Comparison of ENCODE assay signal across 21 cellular contexts in the genomic region with DNA sequence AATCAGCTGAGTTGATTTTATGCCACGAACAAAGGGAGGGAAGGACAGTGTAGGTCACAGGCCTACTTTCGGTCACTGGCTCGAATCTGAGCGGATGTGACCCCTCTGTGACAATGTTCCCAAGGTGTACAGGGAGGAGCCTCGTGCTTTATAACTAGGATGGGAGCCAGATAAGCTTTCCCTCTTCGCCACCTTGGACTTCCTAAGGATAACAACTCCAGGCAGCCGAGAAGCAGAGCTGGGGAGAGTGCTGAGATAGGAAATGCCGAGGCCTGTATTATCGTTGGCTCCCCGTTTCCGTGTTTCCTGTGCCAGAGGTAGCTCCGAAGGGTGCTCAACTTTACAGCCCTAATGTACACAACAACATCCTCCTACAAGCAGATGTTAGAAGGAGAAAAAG.
DNase-seq lines count a peak whose midpoint lies in the region; ATAC-seq and TF ChIP-seq lines count a peak whose summit lies in the region.
"Had no signal": no experiment of that assay in that cellular context is flagged by ENCODE, and none has a peak within 500 bp of the region (broad histone marks: within the 10 kb centered on the region; RNA-seq: fewer than 3 reads in every experiment).

No MANE protein-coding gene starts in this region.

- H3K27ac ChIP-seq in HUES48 (ENCODE audit: low read depth, low read length): peak overlapping the region; percentile 4
- H3K27ac ChIP-seq: lower lobe of right lung, skin epidermis had no signal

- ATAC-seq in esophagus mucosa: peak; percentile 29
- ATAC-seq in mucosa of descending colon: peak; percentile 80
- no peak for ATAC-seq in SK-N-SH treated with all-trans-retinoic acid at 6 μM for 48 hours
- ATAC-seq: naive thymus-derived CD8-positive, alpha-beta T cell; T-cell had no signal

- intact Hi-C loops in mucosa of descending colon (cut with DNase I, micrococcal nuclease): no loop called here

- H3K9me3 ChIP-seq in HUES48 (ENCODE audit: control insufficient read depth, insufficient read depth, low read length) (no peaks in the 10 kb centered on the region), mucosa of descending colon (no peaks in the 10 kb centered on the region)
- H3K9me3 ChIP-seq: lower lobe of right lung had no signal

- no peak overlapping the region for H3K9ac ChIP-seq in HUES48 (ENCODE audit: low read depth, low read length)

- no peak overlapping the region for H3K4me3 ChIP-seq in HUES48 (ENCODE audit: low read depth, low read length)
- H3K4me3 ChIP-seq in mucosa of descending colon: no peak overlapping the region
- H3K4me3 ChIP-seq: coronary artery, lower lobe of right lung, skin epidermis had no signal

- H3K4me1 ChIP-seq in HUES48 (ENCODE audit: control insufficient read depth, insufficient read depth, low read length): peaks cover 33% of the 10 kb centered on the region
- H3K4me1 ChIP-seq in mucosa of descending colon (ENCODE audit: low read depth): no peaks in the 10 kb centered on the region

- TF ChIP-seq CTCF in mucosa of descending colon (IDR thresholded peaks at IDR 0.05): no peak
- no peak for TF ChIP-seq CTCF in GM20000 (IDR thresholded peaks at IDR 0.05; ENCODE audit: extremely low read depth, missing control alignments)

- no peaks in the 10 kb centered on the region for H3K27me3 ChIP-seq in HUES48 (ENCODE audit: control insufficient read depth, insufficient read depth, low read length)

- H3K36me3 ChIP-seq in HUES48 (ENCODE audit: control insufficient read depth, insufficient read depth, low read length) (no peaks in the 10 kb centered on the region), mucosa of descending colon (ENCODE audit: low read depth) (no peaks in the 10 kb centered on the region)
- H3K36me3 ChIP-seq: lower lobe of right lung had no signal

- DNase-seq in NCI-H510A treated with DMSO at 0.1 percent for 48 hours (lab: John Stamatoyannopoulos, UW) (peak; percentile 80), mucosa of descending colon (peak in 2 of 3 donors; percentile 31 to 51), GM20000 (ENCODE audit: low spot score) (no peak)
- DNase-seq in activated CD8-positive, alpha-beta memory T cell treated with anti-CD3 and anti-CD28 coated beads for 24 hours: no peak
- DNase-seq: activated CD4-positive, alpha-beta T cell treated with anti-CD3 and anti-CD28 coated beads, Interleukin-2, amount 50 U/mL, for 1 hour; activated naive CD4-positive, alpha-beta T cell treated with anti-CD3 and anti-CD28 coated beads for 36 hours; activated T-cell treated with anti-CD3 and anti-CD28 coated beads for 4 hours; AML-193; aorta; foreskin melanocyte; Kasumi-1; lower lobe of right lung; naive thymus-derived CD8-positive, alpha-beta T cell; NCI-H2171 treated with DMSO at 0.1 percent for 48 hours; stimulated activated CD4-positive, alpha-beta T cell treated with anti-CD3 and anti-CD28 coated beads, Interleukin-4, amount 100 ng/mL, for 24 hours; T-cell had no signal

TF ChIP-seq in SK-N-SH treated with all-trans-retinoic acid at 6 μM for 48 hours, 23 proteins besides CTCF, POLR2A, EP300 and RAD21:
- no peak for TF ChIP-seq ZNF8 (CRISPR knock-in tag; IDR thresholded peaks at IDR 0.05)
- no peak for TF ChIP-seq RARB (CRISPR knock-in tag; IDR thresholded peaks at IDR 0.05)
- TF ChIP-seq, protein P1, sequence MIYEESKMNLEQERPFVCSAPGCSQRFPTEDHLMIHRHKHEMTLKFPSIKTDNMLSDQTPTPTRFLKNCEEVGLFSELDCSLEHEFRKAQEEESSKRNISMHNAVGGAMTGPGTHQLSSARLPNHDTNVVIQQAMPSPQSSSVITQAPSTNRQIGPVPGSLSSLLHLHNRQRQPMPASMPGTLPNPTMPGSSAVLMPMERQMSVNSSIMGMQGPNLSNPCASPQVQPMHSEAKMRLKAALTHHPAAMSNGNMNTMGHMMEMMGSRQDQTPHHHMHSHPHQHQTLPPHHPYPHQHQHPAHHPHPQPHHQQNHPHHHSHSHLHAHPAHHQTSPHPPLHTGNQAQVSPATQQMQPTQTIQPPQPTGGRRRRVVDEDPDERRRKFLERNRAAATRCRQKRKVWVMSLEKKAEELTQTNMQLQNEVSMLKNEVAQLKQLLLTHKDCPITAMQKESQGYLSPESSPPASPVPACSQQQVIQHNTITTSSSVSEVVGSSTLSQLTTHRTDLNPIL (CRISPR knock-in tag; IDR thresholded peaks at IDR 0.05; ENCODE audit: low read depth): no peak
- no peak for TF ChIP-seq ZFP30 (CRISPR knock-in tag; IDR thresholded peaks at IDR 0.05)
- TF ChIP-seq ISL1 (CRISPR knock-in tag; IDR thresholded peaks at IDR 0.05): no peak
- TF ChIP-seq OSR1 (CRISPR knock-in tag; IDR thresholded peaks at IDR 0.05): no peak
- TF ChIP-seq CSDC2 (CRISPR knock-in tag; IDR thresholded peaks at IDR 0.05): no peak
- no peak for TF ChIP-seq SNAI2 (CRISPR knock-in tag; IDR thresholded peaks at IDR 0.05)
- TF ChIP-seq, protein P2, sequence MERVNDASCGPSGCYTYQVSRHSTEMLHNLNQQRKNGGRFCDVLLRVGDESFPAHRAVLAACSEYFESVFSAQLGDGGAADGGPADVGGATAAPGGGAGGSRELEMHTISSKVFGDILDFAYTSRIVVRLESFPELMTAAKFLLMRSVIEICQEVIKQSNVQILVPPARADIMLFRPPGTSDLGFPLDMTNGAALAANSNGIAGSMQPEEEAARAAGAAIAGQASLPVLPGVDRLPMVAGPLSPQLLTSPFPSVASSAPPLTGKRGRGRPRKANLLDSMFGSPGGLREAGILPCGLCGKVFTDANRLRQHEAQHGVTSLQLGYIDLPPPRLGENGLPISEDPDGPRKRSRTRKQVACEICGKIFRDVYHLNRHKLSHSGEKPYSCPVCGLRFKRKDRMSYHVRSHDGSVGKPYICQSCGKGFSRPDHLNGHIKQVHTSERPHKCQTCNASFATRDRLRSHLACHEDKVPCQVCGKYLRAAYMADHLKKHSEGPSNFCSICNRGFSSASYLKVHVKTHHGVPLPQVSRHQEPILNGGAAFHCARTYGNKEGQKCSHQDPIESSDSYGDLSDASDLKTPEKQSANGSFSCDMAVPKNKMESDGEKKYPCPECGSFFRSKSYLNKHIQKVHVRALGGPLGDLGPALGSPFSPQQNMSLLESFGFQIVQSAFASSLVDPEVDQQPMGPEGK (CRISPR knock-in tag; IDR thresholded peaks at IDR 0.05; ENCODE audit: borderline replicate concordance): no peak
- no peak for TF ChIP-seq ARNTL (CRISPR knock-in tag; IDR thresholded peaks at IDR 0.05; ENCODE audit: borderline replicate concordance, low read depth)
- TF ChIP-seq ESRRG (CRISPR knock-in tag; IDR thresholded peaks at IDR 0.05): no peak
- TF ChIP-seq, protein P3, sequence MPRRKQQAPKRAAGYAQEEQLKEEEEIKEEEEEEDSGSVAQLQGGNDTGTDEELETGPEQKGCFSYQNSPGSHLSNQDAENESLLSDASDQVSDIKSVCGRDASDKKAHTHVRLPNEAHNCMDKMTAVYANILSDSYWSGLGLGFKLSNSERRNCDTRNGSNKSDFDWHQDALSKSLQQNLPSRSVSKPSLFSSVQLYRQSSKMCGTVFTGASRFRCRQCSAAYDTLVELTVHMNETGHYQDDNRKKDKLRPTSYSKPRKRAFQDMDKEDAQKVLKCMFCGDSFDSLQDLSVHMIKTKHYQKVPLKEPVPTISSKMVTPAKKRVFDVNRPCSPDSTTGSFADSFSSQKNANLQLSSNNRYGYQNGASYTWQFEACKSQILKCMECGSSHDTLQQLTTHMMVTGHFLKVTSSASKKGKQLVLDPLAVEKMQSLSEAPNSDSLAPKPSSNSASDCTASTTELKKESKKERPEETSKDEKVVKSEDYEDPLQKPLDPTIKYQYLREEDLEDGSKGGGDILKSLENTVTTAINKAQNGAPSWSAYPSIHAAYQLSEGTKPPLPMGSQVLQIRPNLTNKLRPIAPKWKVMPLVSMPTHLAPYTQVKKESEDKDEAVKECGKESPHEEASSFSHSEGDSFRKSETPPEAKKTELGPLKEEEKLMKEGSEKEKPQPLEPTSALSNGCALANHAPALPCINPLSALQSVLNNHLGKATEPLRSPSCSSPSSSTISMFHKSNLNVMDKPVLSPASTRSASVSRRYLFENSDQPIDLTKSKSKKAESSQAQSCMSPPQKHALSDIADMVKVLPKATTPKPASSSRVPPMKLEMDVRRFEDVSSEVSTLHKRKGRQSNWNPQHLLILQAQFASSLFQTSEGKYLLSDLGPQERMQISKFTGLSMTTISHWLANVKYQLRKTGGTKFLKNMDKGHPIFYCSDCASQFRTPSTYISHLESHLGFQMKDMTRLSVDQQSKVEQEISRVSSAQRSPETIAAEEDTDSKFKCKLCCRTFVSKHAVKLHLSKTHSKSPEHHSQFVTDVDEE (CRISPR knock-in tag; IDR thresholded peaks at IDR 0.05): no peak
- TF ChIP-seq TCF4 (CRISPR knock-in tag; IDR thresholded peaks at IDR 0.05; ENCODE audit: borderline replicate concordance): no peak
- no peak for TF ChIP-seq ZNF565 (CRISPR knock-in tag; conservative IDR thresholded peaks at IDR 0.05; ENCODE audit: low read depth)
- no peak for TF ChIP-seq ZFP3 (CRISPR knock-in tag; IDR thresholded peaks at IDR 0.05)
- TF ChIP-seq, protein P4, sequence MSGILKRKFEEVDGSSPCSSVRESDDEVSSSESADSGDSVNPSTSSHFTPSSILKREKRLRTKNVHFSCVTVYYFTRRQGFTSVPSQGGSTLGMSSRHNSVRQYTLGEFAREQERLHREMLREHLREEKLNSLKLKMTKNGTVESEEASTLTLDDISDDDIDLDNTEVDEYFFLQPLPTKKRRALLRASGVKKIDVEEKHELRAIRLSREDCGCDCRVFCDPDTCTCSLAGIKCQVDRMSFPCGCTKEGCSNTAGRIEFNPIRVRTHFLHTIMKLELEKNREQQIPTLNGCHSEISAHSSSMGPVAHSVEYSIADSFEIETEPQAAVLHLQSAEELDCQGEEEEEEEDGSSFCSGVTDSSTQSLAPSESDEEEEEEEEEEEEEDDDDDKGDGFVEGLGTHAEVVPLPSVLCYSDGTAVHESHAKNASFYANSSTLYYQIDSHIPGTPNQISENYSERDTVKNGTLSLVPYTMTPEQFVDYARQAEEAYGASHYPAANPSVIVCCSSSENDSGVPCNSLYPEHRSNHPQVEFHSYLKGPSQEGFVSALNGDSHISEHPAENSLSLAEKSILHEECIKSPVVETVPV (CRISPR knock-in tag; IDR thresholded peaks at IDR 0.05): no peak
- TF ChIP-seq TOX (CRISPR knock-in tag; IDR thresholded peaks at IDR 0.05; ENCODE audit: borderline replicate concordance): no peak
- no peak for TF ChIP-seq BACH2 (CRISPR knock-in tag; IDR thresholded peaks at IDR 0.05; ENCODE audit: borderline replicate concordance)

Comparison
In these comparisons a context has a peak if more than half of its experiments do, and no peak if none do; other contexts are left out.
1. DNase-seq: peak in NCI-H510A treated with DMSO at 0.1 percent for 48 hours (single experiment) and mucosa of descending colon (2 of 3); none in activated CD8-positive, alpha-beta memory T cell treated with anti-CD3 and anti-CD28 coated beads for 24 hours (single experiment) and GM20000 (single experiment).